16 cellular contexts compared by ENCODE assay signal in genomic region chr2:108971661-108972566, GRCh38. TPM values are rescaled to one million over a fixed set of nuclear protein-coding genes. Genes with fewer than 3 reads are reported as not detected.
DNase-seq lines count a peak whose midpoint lies in the region; ATAC-seq and TF ChIP-seq lines count a peak whose summit lies in the region.
"Had no signal": no experiment of that assay in that cellular context is flagged by ENCODE, and none has a peak within 500 bp of the region (broad histone marks: within the 10 kb centered on the region; RNA-seq: fewer than 3 reads in every experiment).

No MANE protein-coding gene starts in this region.

- no peak overlapping the region for H3K27ac ChIP-seq in heart left ventricle
- H3K27ac ChIP-seq: HL-60 had no signal

- no peaks in the 10 kb centered on the region for H3K27me3 Mint-ChIP-seq in activated CD8-positive, alpha-beta T cell treated with anti-CD3 and anti-CD28 coated beads for 36 hours
- no peaks in the 10 kb centered on the region for H3K27me3 Mint-ChIP-seq in activated CD8-positive, alpha-beta T cell treated with anti-CD3 and anti-CD28 coated beads, Interleukin-2, amount 10 ng/mL, durations not matched to agents 7 days and 5 days (ENCODE audit: low read depth)

- intact Hi-C loops in activated CD8-positive, alpha-beta T cell treated with anti-CD3 and anti-CD28 coated beads for 36 hours (cut with micrococcal nuclease): no loop called here
- intact Hi-C loops in heart left ventricle (cut with DNase I): no loop called here

- CTCF ChIA-PET in activated CD8-positive, alpha-beta T cell treated with anti-CD3 and anti-CD28 coated beads for 36 hours (lab: Charles Lee): interaction anchor here (0.6 to 1.1 kb wide), 2 partner anchors 13 to 17 kb away, joined by 3 to 4 read pairs; partner anchors contain the start of gene EDAR
- CTCF ChIA-PET in activated CD8-positive, alpha-beta T cell treated with anti-CD3 and anti-CD28 coated beads, Interleukin-2, amount 10 ng/mL, durations not matched to agents 7 days and 5 days (lab: Charles Lee): interaction anchor here (0.6 to 0.9 kb wide), 2 partner anchors 13 to 512 kb away, joined by 3 read pairs; no protein-coding TSS in a partner anchor

- peaks cover 44% of the 10 kb centered on the region for H3K4me1 Mint-ChIP-seq in activated CD8-positive, alpha-beta T cell treated with anti-CD3 and anti-CD28 coated beads for 36 hours (ENCODE audit: low read depth)
- peaks cover 22% of the 10 kb centered on the region for H3K4me1 Mint-ChIP-seq in activated CD8-positive, alpha-beta T cell treated with anti-CD3 and anti-CD28 coated beads, Interleukin-2, amount 10 ng/mL, durations not matched to agents 7 days and 5 days (ENCODE audit: low read depth)

- H3K4me3 ChIP-seq in heart left ventricle: no peak overlapping the region

- H3K4me1 ChIP-seq in heart left ventricle: no peaks in the 10 kb centered on the region

- H3K9me3 ChIP-seq in heart left ventricle: no peaks in the 10 kb centered on the region

- no peak for TF ChIP-seq POLR2A in heart left ventricle (IDR thresholded peaks at IDR 0.05)

- no peaks in the 10 kb centered on the region for H3K36me3 Mint-ChIP-seq in activated CD8-positive, alpha-beta T cell treated with anti-CD3 and anti-CD28 coated beads for 36 hours (ENCODE audit: low read depth)
- no peaks in the 10 kb centered on the region for H3K36me3 Mint-ChIP-seq in activated CD8-positive, alpha-beta T cell treated with anti-CD3 and anti-CD28 coated beads, Interleukin-2, amount 10 ng/mL, durations not matched to agents 7 days and 5 days (ENCODE audit: low read depth)
- H3K36me3 Mint-ChIP-seq: memory B cell had no signal

- no peak for DNase-seq in activated CD8-positive, alpha-beta T cell treated with anti-CD3 and anti-CD28 coated beads for 36 hours
- DNase-seq in activated CD8-positive, alpha-beta T cell treated with anti-CD3 and anti-CD28 coated beads, Interleukin-2, amount 10 ng/mL, durations not matched to agents 7 days and 5 days: no peak
- DNase-seq in RPMI7951 (ENCODE audit: low read depth) (peak; percentile 77), heart left ventricle (peak in 2 of 5 donors; percentile 37 to 65), stromal cell of bone marrow (ENCODE audit: low read depth) (peak; percentile 54), NCI-H226 (no peak)
- no peak for DNase-seq in activated naive CD4-positive, alpha-beta T cell treated with Interleukin-2 at 50 U/mL for 16 hours
- DNase-seq: activated CD4-positive, alpha-beta T cell treated with anti-CD3 and anti-CD28 coated beads, Interleukin-2, amount 50 U/mL, for 1 hour; activated naive CD4-positive, alpha-beta T cell treated with anti-CD3 and anti-CD28 coated beads for 36 hours; GDM1; NCI-H1092 treated with DMSO at 0.1 percent for 48 hours had no signal

- peak; percentile 17 for ATAC-seq in activated CD8-positive, alpha-beta T cell treated with anti-CD3 and anti-CD28 coated beads for 36 hours
- no peak for ATAC-seq in activated CD8-positive, alpha-beta T cell treated with anti-CD3 and anti-CD28 coated beads, Interleukin-2, amount 10 ng/mL, durations not matched to agents 7 days and 5 days
- ATAC-seq in heart left ventricle: peak in 3 of 4 donors; percentile 48 to 88 (median 65)
- no peak for ATAC-seq in GM19328 (IDR thresholded peaks at IDR 0.05; ENCODE audit: unreplicated experiment)

- no peaks in the 10 kb centered on the region for H3K9me3 Mint-ChIP-seq in activated CD8-positive, alpha-beta T cell treated with anti-CD3 and anti-CD28 coated beads for 36 hours
- no peaks in the 10 kb centered on the region for H3K9me3 Mint-ChIP-seq in activated CD8-positive, alpha-beta T cell treated with anti-CD3 and anti-CD28 coated beads, Interleukin-2, amount 10 ng/mL, durations not matched to agents 7 days and 5 days (ENCODE audit: insufficient read depth)
- H3K9me3 Mint-ChIP-seq: activated naive CD4-positive, alpha-beta T cell treated with anti-CD3 and anti-CD28 coated beads for 36 hours; dendritic cell treated with granulocyte-macrophage colony-stimulating factor and Interleukin-4, amounts not matched to agents 40 ng/mL and 50 ng/mL, for 4 days; memory B cell had no signal

- no peak overlapping the region for H3K4me3 Mint-ChIP-seq in activated CD8-positive, alpha-beta T cell treated with anti-CD3 and anti-CD28 coated beads for 36 hours
- no peak overlapping the region for H3K4me3 Mint-ChIP-seq in activated CD8-positive, alpha-beta T cell treated with anti-CD3 and anti-CD28 coated beads, Interleukin-2, amount 10 ng/mL, durations not matched to agents 7 days and 5 days
- H3K4me3 Mint-ChIP-seq: activated naive CD4-positive, alpha-beta T cell treated with anti-CD3 and anti-CD28 coated beads for 36 hours; dendritic cell treated with granulocyte-macrophage colony-stimulating factor and Interleukin-4, amounts not matched to agents 40 ng/mL and 50 ng/mL, for 4 days; memory B cell had no signal

- no peak for TF ChIP-seq CTCF in activated CD8-positive, alpha-beta T cell treated with anti-CD3 and anti-CD28 coated beads for 36 hours (IDR thresholded peaks at IDR 0.05)
- no peak for TF ChIP-seq CTCF in heart left ventricle (IDR thresholded peaks at IDR 0.05)

- no peak overlapping the region for H3K27ac Mint-ChIP-seq in activated CD8-positive, alpha-beta T cell treated with anti-CD3 and anti-CD28 coated beads for 36 hours
- H3K27ac Mint-ChIP-seq in activated CD8-positive, alpha-beta T cell treated with anti-CD3 and anti-CD28 coated beads, Interleukin-2, amount 10 ng/mL, durations not matched to agents 7 days and 5 days: no peak overlapping the region
- H3K27ac Mint-ChIP-seq: activated naive CD4-positive, alpha-beta T cell treated with anti-CD3 and anti-CD28 coated beads for 36 hours; dendritic cell treated with granulocyte-macrophage colony-stimulating factor and Interleukin-4, amounts not matched to agents 40 ng/mL and 50 ng/mL, for 4 days; memory B cell had no signal

- H3K36me3 ChIP-seq in heart left ventricle: no peaks in the 10 kb centered on the region

- 68 to 80% (median 69%) methylated on average over 13 to 22 of the region's 22 CpGs for WGBS in heart left ventricle, 4 donors

- POLR2A ChIA-PET in activated CD8-positive, alpha-beta T cell treated with anti-CD3 and anti-CD28 coated beads for 36 hours (lab: Charles Lee): interaction anchor here (0.6 to 0.8 kb wide), 3 partner anchors 25 to 432 kb away, joined by 3 read pairs; no protein-coding TSS in a partner anchor
- POLR2A ChIA-PET in activated CD8-positive, alpha-beta T cell treated with anti-CD3 and anti-CD28 coated beads, Interleukin-2, amount 10 ng/mL, durations not matched to agents 7 days and 5 days (lab: Charles Lee): no interaction called here

- no peaks in the 10 kb centered on the region for H3K27me3 ChIP-seq in heart left ventricle

RNA-seq across cellular contexts. Expression of gene EDAR, which starts 17.1 kb away (rescaled TPM):
- total RNA-seq in activated CD8-positive, alpha-beta T cell treated with anti-CD3 and anti-CD28 coated beads for 36 hours: under 1 TPM; 0.09 to 0.11 TPM
- total RNA-seq in activated CD8-positive, alpha-beta T cell treated with anti-CD3 and anti-CD28 coated beads, Interleukin-2, amount 10 ng/mL, durations not matched to agents 7 days and 5 days: not detected
- not detected in 2 replicates for total RNA-seq in RPMI7951 (2014; rRNA removed; shearing (Covaris generic))
- under 1 TPM in 2 of 9 donors, not detected in 7; 0.16 to 0.20 TPM for total RNA-seq in heart left ventricle
- under 1 TPM in 1 of 2 donors, not detected in 1; 0.01 TPM for polyA plus RNA-seq in heart left ventricle
- total RNA-seq: A673 had no signal

Comparison
In these comparisons a context has a peak if more than half of its experiments do, and no peak if none do; other contexts are left out.
1. ATAC-seq: peak in activated CD8-positive, alpha-beta T cell treated with anti-CD3 and anti-CD28 coated beads for 36 hours (single experiment) and heart left ventricle (3 of 4); none in activated CD8-positive, alpha-beta T cell treated with anti-CD3 and anti-CD28 coated beads, Interleukin-2, amount 10 ng/mL, durations not matched to agents 7 days and 5 days (single experiment) and GM19328 (single experiment).
2. DNase-seq: peak in RPMI7951 (single experiment) and stromal cell of bone marrow (single experiment); none in activated CD8-positive, alpha-beta T cell treated with anti-CD3 and anti-CD28 coated beads for 36 hours (single experiment), activated CD8-positive, alpha-beta T cell treated with anti-CD3 and anti-CD28 coated beads, Interleukin-2, amount 10 ng/mL, durations not matched to agents 7 days and 5 days (single experiment), NCI-H226 (single experiment) and activated naive CD4-positive, alpha-beta T cell treated with Interleukin-2 at 50 U/mL for 16 hours (single experiment).